In genomic region chr10:126919426-126919825, GRCh38 we compare ENCODE assay signal across 15 cellular contexts. TPM values are rescaled to one million over a fixed set of nuclear protein-coding genes. Genes with fewer than 3 reads are reported as not detected.
"Had no signal": no experiment of that assay in that cellular context is flagged by ENCODE, and none has a peak within 500 bp of the region (broad histone marks: within the 10 kb centered on the region; RNA-seq: fewer than 3 reads in every experiment).

No MANE protein-coding gene starts in this region.

- H3K27me3 ChIP-seq: tibial nerve, vagina had no signal

- ATAC-seq: activated CD4-positive, CD25-positive, alpha-beta regulatory T cell treated with anti-CD3 and anti-CD28 coated beads, Interleukin-2, amount 50 U/mL, for 24 hours; activated CD8-positive, alpha-beta memory T cell treated with anti-CD3 and anti-CD28 coated beads, Interleukin-2, amount 10 ng/mL, durations not matched to agents 7 days and 5 days; activated naive CD4-positive, alpha-beta T cell treated with anti-CD3 and anti-CD28 coated beads, Interleukin-2, amount 50 U/mL, for 72 hours; naive thymus-derived CD4-positive, alpha-beta T cell had no signal

- H3K27ac Mint-ChIP-seq: activated CD8-positive, alpha-beta memory T cell treated with anti-CD3 and anti-CD28 coated beads, Interleukin-2, amount 10 ng/mL, durations not matched to agents 7 days and 5 days; activated naive CD4-positive, alpha-beta T cell treated with anti-CD3 and anti-CD28 coated beads, Interleukin-2, amount 50 U/mL, for 72 hours; activated T-cell treated with anti-CD3 and anti-CD28 coated beads, Interleukin-2, amount 50 U/mL, for 24 hours; naive thymus-derived CD4-positive, alpha-beta T cell; stimulated activated naive CD8-positive, alpha-beta T cell treated with anti-CD3 and anti-CD28 coated beads, Interleukin-15, Interleukin-2, amounts not matched to agents 100 ng/mL and 50 ng/mL, for 24 hours had no signal

- H3K27ac ChIP-seq: epithelial cell of prostate, vagina had no signal

- H3K36me3 ChIP-seq: tibial nerve, vagina had no signal

- H3K4me3 Mint-ChIP-seq: activated CD8-positive, alpha-beta memory T cell treated with anti-CD3 and anti-CD28 coated beads, Interleukin-2, amount 10 ng/mL, durations not matched to agents 7 days and 5 days; activated T-cell treated with anti-CD3 and anti-CD28 coated beads, Interleukin-2, amount 50 U/mL, for 24 hours; stimulated activated naive CD8-positive, alpha-beta T cell treated with anti-CD3 and anti-CD28 coated beads, Interleukin-15, Interleukin-2, amounts not matched to agents 100 ng/mL and 50 ng/mL, for 24 hours had no signal

- DNase-seq: activated CD4-positive, alpha-beta T cell treated with anti-CD3 and anti-CD28 coated beads, Interleukin-2, amount 50 U/mL, for 4 hours; activated CD8-positive, alpha-beta memory T cell treated with anti-CD3 and anti-CD28 coated beads, Interleukin-2, amount 10 ng/mL, durations not matched to agents 7 days and 5 days; activated effector memory CD4-positive, alpha-beta T cell treated with Interleukin-2 at 50 U/mL for 16 hours; activated T-cell treated with anti-CD3 and anti-CD28 coated beads, Interleukin-2, amount 50 U/mL, for 24 hours; effector CD4-positive, alpha-beta T cell; hippocampal formation; naive thymus-derived CD4-positive, alpha-beta T cell; stimulated activated CD4-positive, alpha-beta T cell treated with anti-CD3 and anti-CD28 coated beads, Interleukin-4, amount 100 ng/mL, for 1 hour; stimulated activated CD8-positive, alpha-beta memory T cell treated with anti-CD3 and anti-CD28 coated beads, Interleukin-4, amount 100 ng/mL, for 48 hours had no signal

- H3K27me3 Mint-ChIP-seq: activated CD8-positive, alpha-beta memory T cell treated with anti-CD3 and anti-CD28 coated beads, Interleukin-2, amount 10 ng/mL, durations not matched to agents 7 days and 5 days; activated T-cell treated with anti-CD3 and anti-CD28 coated beads, Interleukin-2, amount 50 U/mL, for 24 hours; stimulated activated naive CD8-positive, alpha-beta T cell treated with anti-CD3 and anti-CD28 coated beads, Interleukin-15, Interleukin-2, amounts not matched to agents 100 ng/mL and 50 ng/mL, for 24 hours had no signal

- H3K4me3 ChIP-seq: tibial nerve, vagina had no signal

- H3K36me3 Mint-ChIP-seq: activated CD8-positive, alpha-beta memory T cell treated with anti-CD3 and anti-CD28 coated beads, Interleukin-2, amount 10 ng/mL, durations not matched to agents 7 days and 5 days; naive thymus-derived CD4-positive, alpha-beta T cell had no signal

- H3K4me1 Mint-ChIP-seq: activated CD8-positive, alpha-beta memory T cell treated with anti-CD3 and anti-CD28 coated beads, Interleukin-2, amount 10 ng/mL, durations not matched to agents 7 days and 5 days; naive thymus-derived CD4-positive, alpha-beta T cell had no signal

- H3K9me3 ChIP-seq: tibial nerve, vagina had no signal

RNA-seq across cellular contexts. Expression of gene DOCK1, which starts 14.2 kb away (rescaled TPM):
- polyA plus RNA-seq: naive thymus-derived CD4-positive, alpha-beta T cell had no signal
